9 cellular contexts compared by ENCODE assay signal in genomic region chr11:6610591-6610990, GRCh38. TPM values are rescaled to one million over a fixed set of nuclear protein-coding genes. Genes with fewer than 3 reads are reported as not detected.
DNase-seq lines count a peak whose midpoint lies in the region; ATAC-seq and TF ChIP-seq lines count a peak whose summit lies in the region.
"Had no signal": no experiment of that assay in that cellular context is flagged by ENCODE, and none has a peak within 500 bp of the region (broad histone marks: within the 10 kb centered on the region; RNA-seq: fewer than 3 reads in every experiment).

No MANE protein-coding gene starts in this region.

- peaks cover 25 to 44% of the 10 kb centered on the region in 2 experiments for H3K4me1 ChIP-seq in SK-N-SH (ENCODE audit: control insufficient read depth in 1 of 2, insufficient read depth in 2 of 2, low read depth in 1 of 2, low read length in 1 of 2)

- H3K9me3 Mint-ChIP-seq in activated T-helper 2 cell treated with anti-CD3 and anti-CD28 coated beads, Interferon-gamma antibody, Interleukin-2, Interleukin-4, amounts not matched to agents 10 μg/mL and 5 μg/mL and 100 μg/mL, durations not matched to agents 14 hours and 24 hours and 36 hours = no peaks in the 10 kb centered on the region
- no peaks in the 10 kb centered on the region for H3K9me3 Mint-ChIP-seq in immature natural killer cell
- H3K9me3 Mint-ChIP-seq in stimulated activated memory B cell treated with anti-CD40 and anti-IgM and Interleukin-4, amounts not matched to agents 10 μg/mL and 1 μg/mL and 100 μg/mL, for 72 hours = no peaks in the 10 kb centered on the region

- H3K79me2 ChIP-seq in SK-N-SH (ENCODE audit: insufficient read depth) = peaks cover 60% of the 10 kb centered on the region

- CTCF ChIA-PET in SK-N-SH (lab: Yijun Ruan, JAX) = interaction anchor here (2.0 to 2.5 kb wide), 2 partner anchors 73 to 78 kb away, joined by 4 to 18 read pairs; partner anchors contain the start of gene MRPL17

- peak overlapping the region; percentile 95 for H3K4me3 Mint-ChIP-seq in activated T-helper 2 cell treated with anti-CD3 and anti-CD28 coated beads, Interferon-gamma antibody, Interleukin-2, Interleukin-4, amounts not matched to agents 10 μg/mL and 5 μg/mL and 100 μg/mL, durations not matched to agents 14 hours and 24 hours and 36 hours (ENCODE audit: low read depth)
- peak overlapping the region; percentile 88 to 96 (median 90) for H3K4me3 Mint-ChIP-seq in immature natural killer cell
- peak overlapping the region; percentile 82 for H3K4me3 Mint-ChIP-seq in stimulated activated memory B cell treated with anti-CD40 and anti-IgM and Interleukin-4, amounts not matched to agents 10 μg/mL and 1 μg/mL and 100 μg/mL, for 72 hours

- peak overlapping the region in 1 of 2 experiments; percentile 94; a peak in 2 of 4 replicates for H3K27ac ChIP-seq in SK-N-SH (ENCODE audit: low read depth in 2 of 2, low read length in 1 of 2)

- H3K27ac Mint-ChIP-seq in activated T-helper 2 cell treated with anti-CD3 and anti-CD28 coated beads, Interferon-gamma antibody, Interleukin-2, Interleukin-4, amounts not matched to agents 10 μg/mL and 5 μg/mL and 100 μg/mL, durations not matched to agents 14 hours and 24 hours and 36 hours = no peak overlapping the region
- H3K27ac Mint-ChIP-seq in immature natural killer cell = peak overlapping the region in 2 of 6 donors; percentile 96
- no peak overlapping the region for H3K27ac Mint-ChIP-seq in stimulated activated memory B cell treated with anti-CD40 and anti-IgM and Interleukin-4, amounts not matched to agents 10 μg/mL and 1 μg/mL and 100 μg/mL, for 72 hours

- H3K9ac ChIP-seq in SK-N-SH = no peak overlapping the region; the same call in 1 of the 2 replicates

- no peaks in the 10 kb centered on the region for H3K27me3 ChIP-seq in SK-N-SH (ENCODE audit: insufficient read depth)

- no peaks in the 10 kb centered on the region; the same call in 1 of the 2 replicates for H4K20me1 ChIP-seq in SK-N-SH (ENCODE audit: insufficient read depth)

- DNase-seq in SK-N-SH (no peak), immature natural killer cell (no peak), RPMI8226 (no peak), DMS 273 (lab: John Stamatoyannopoulos, UW; ENCODE audit: unreplicated experiment) (no peak)
- no peak for DNase-seq in activated T-helper 2 cell treated with anti-CD3 and anti-CD28 coated beads, Interferon-gamma antibody, Interleukin-2, Interleukin-4, amounts not matched to agents 10 μg/mL and 5 μg/mL and 100 μg/mL, durations not matched to agents 14 hours and 24 hours and 36 hours (ENCODE audit: low spot score)
- DNase-seq: 8988T had no signal

- TF ChIP-seq EP300 in SK-N-SH (IDR thresholded peaks at IDR 0.05; ENCODE audit: borderline replicate concordance in 1 of 2, low read depth in 1 of 2, low read length in 1 of 2) = no peak

- peaks cover 30 to 54% of the 10 kb centered on the region in 2 experiments for H3K36me3 ChIP-seq in SK-N-SH (replicated peaks in 1 of 2; ENCODE audit: control insufficient read depth in 1 of 2, insufficient read depth in 2 of 2, low read length in 1 of 2)

- POLR2A ChIA-PET in SK-N-SH (lab: Yijun Ruan, JAX) = no interaction called here

- H3K9me3 ChIP-seq in SK-N-SH = no peaks in the 10 kb centered on the region

- no peak overlapping the region for H2AFZ ChIP-seq in SK-N-SH (ENCODE audit: low read depth)

- H3K9me2 ChIP-seq in SK-N-SH = no peaks in the 10 kb centered on the region

- peak overlapping the region; percentile 65 to 93; a peak in 3 of 4 replicates for H3K4me3 ChIP-seq in SK-N-SH (ENCODE audit: low read depth in 2 of 2, low read length in 1 of 2)

- WGBS in SK-N-SH (ENCODE audit: low lambda C conversion rate) = 93% methylated on average over 5 of the region's 6 CpGs

- TF ChIP-seq RAD21 in SK-N-SH (IDR thresholded peaks at IDR 0.05; ENCODE audit: low read length) = no peak

- peaks cover 60% of the 10 kb centered on the region for H3K36me3 Mint-ChIP-seq in activated T-helper 2 cell treated with anti-CD3 and anti-CD28 coated beads, Interferon-gamma antibody, Interleukin-2, Interleukin-4, amounts not matched to agents 10 μg/mL and 5 μg/mL and 100 μg/mL, durations not matched to agents 14 hours and 24 hours and 36 hours (ENCODE audit: low read depth)
- H3K36me3 Mint-ChIP-seq in immature natural killer cell = peaks cover 12 to 25% (median 17%) of the 10 kb centered on the region in 3 donors
- peaks cover 42% of the 10 kb centered on the region for H3K36me3 Mint-ChIP-seq in stimulated activated memory B cell treated with anti-CD40 and anti-IgM and Interleukin-4, amounts not matched to agents 10 μg/mL and 1 μg/mL and 100 μg/mL, for 72 hours

- no peaks in the 10 kb centered on the region for H3K27me3 Mint-ChIP-seq in activated T-helper 2 cell treated with anti-CD3 and anti-CD28 coated beads, Interferon-gamma antibody, Interleukin-2, Interleukin-4, amounts not matched to agents 10 μg/mL and 5 μg/mL and 100 μg/mL, durations not matched to agents 14 hours and 24 hours and 36 hours (ENCODE audit: low read depth)
- peaks cover 0 to 10% (median 5%) of the 10 kb centered on the region in 3 donors for H3K27me3 Mint-ChIP-seq in immature natural killer cell (ENCODE audit: low read depth in 3 of 3)
- no peaks in the 10 kb centered on the region for H3K27me3 Mint-ChIP-seq in stimulated activated memory B cell treated with anti-CD40 and anti-IgM and Interleukin-4, amounts not matched to agents 10 μg/mL and 1 μg/mL and 100 μg/mL, for 72 hours

- H3F3A ChIP-seq in SK-N-SH (replicated peaks; ENCODE audit: insufficient read depth) = peaks cover 57% of the 10 kb centered on the region

- no peak for TF ChIP-seq CTCF in SK-N-SH (IDR thresholded peaks at IDR 0.05)

- peaks cover 43% of the 10 kb centered on the region for H3K4me1 Mint-ChIP-seq in activated T-helper 2 cell treated with anti-CD3 and anti-CD28 coated beads, Interferon-gamma antibody, Interleukin-2, Interleukin-4, amounts not matched to agents 10 μg/mL and 5 μg/mL and 100 μg/mL, durations not matched to agents 14 hours and 24 hours and 36 hours (ENCODE audit: low read depth)
- H3K4me1 Mint-ChIP-seq in immature natural killer cell = peaks cover 20 to 22% of the 10 kb centered on the region in 2 donors
- H3K4me1 Mint-ChIP-seq in stimulated activated memory B cell treated with anti-CD40 and anti-IgM and Interleukin-4, amounts not matched to agents 10 μg/mL and 1 μg/mL and 100 μg/mL, for 72 hours = peaks cover 44% of the 10 kb centered on the region

- ATAC-seq in SK-N-SH treated with all-trans-retinoic acid at 6 μM for 48 hours (no peak), HG02610 (IDR thresholded peaks at IDR 0.05; ENCODE audit: unreplicated experiment) (no peak)
- no peak for ATAC-seq in stimulated activated memory B cell treated with anti-CD40 and anti-IgM and Interleukin-4, amounts not matched to agents 10 μg/mL and 1 μg/mL and 100 μg/mL, for 72 hours

- intact Hi-C loops in activated T-helper 2 cell treated with anti-CD3 and anti-CD28 coated beads, Interferon-gamma antibody, Interleukin-2, Interleukin-4, amounts not matched to agents 10 μg/mL and 5 μg/mL and 100 μg/mL, durations not matched to agents 14 hours and 24 hours and 36 hours (cut with micrococcal nuclease) = loop anchor here (10.0 kb wide), 2 partner anchors 196 to 376 kb away; partner anchors contain the start of genes APBB1, CNGA4 and FHIP1B

- peak overlapping the region; percentile 83 for H3K4me2 ChIP-seq in SK-N-SH

TF ChIP-seq in SK-N-SH treated with all-trans-retinoic acid at 6 μM for 48 hours, 23 proteins besides CTCF, POLR2A, EP300 and RAD21 (continues in another document):
- TF ChIP-seq ISL1 (CRISPR knock-in tag; IDR thresholded peaks at IDR 0.05) (no peak), OSR1 (CRISPR knock-in tag; IDR thresholded peaks at IDR 0.05) (no peak)

RNA-seq across cellular contexts. Expression of gene TAF10, which starts 1.4 kb away (rescaled TPM):
- polyA plus RNA-seq in SK-N-SH (2012; rRNA removed) = 163 and 213 TPM in 2 replicates
- 157 and 188 TPM in 2 replicates for polyA plus RNA-seq in SK-N-SH (2012; cell fraction: cytosol; rRNA removed)
- polyA plus RNA-seq in SK-N-SH (2012; cell fraction: nucleus; rRNA removed) = 180 and 245 TPM in 2 replicates
- 134 and 142 TPM in 2 replicates for total RNA-seq in activated T-helper 2 cell treated with anti-CD3 and anti-CD28 coated beads, Interferon-gamma antibody, Interleukin-2, Interleukin-4, amounts not matched to agents 10 μg/mL and 5 μg/mL and 100 μg/mL, durations not matched to agents 14 hours and 24 hours and 36 hours
- polyA plus RNA-seq in immature natural killer cell = 100 to 1,000 TPM; 329 to 365 (median 334) TPM

RNA-seq across cellular contexts. Expression of gene ILK, which starts 7.0 kb away (rescaled TPM):
- polyA plus RNA-seq in SK-N-SH (2012; rRNA removed) (241 and 268 TPM in 2 replicates), immature natural killer cell (100 to 1,000 TPM; 155 to 297 (median 193) TPM)
- 142 and 187 TPM in 2 replicates for polyA plus RNA-seq in SK-N-SH (2012; cell fraction: cytosol; rRNA removed)
- 370 and 429 TPM in 2 replicates for polyA plus RNA-seq in SK-N-SH (2012; cell fraction: nucleus; rRNA removed)
- 99.5 and 105 TPM in 2 replicates for total RNA-seq in activated T-helper 2 cell treated with anti-CD3 and anti-CD28 coated beads, Interferon-gamma antibody, Interleukin-2, Interleukin-4, amounts not matched to agents 10 μg/mL and 5 μg/mL and 100 μg/mL, durations not matched to agents 14 hours and 24 hours and 36 hours

RNA-seq across cellular contexts. Expression of gene RRP8, which starts 7.2 kb away (rescaled TPM):
- polyA plus RNA-seq in SK-N-SH (2012; rRNA removed) (7.8 and 8.6 TPM in 2 replicates), immature natural killer cell (10 to 100 TPM; 17.6 to 25.7 (median 18.3) TPM)
- 8.1 and 9.8 TPM in 2 replicates for polyA plus RNA-seq in SK-N-SH (2012; cell fraction: cytosol; rRNA removed)
- 16.9 and 18.8 TPM in 2 replicates for polyA plus RNA-seq in SK-N-SH (2012; cell fraction: nucleus; rRNA removed)
- total RNA-seq in activated T-helper 2 cell treated with anti-CD3 and anti-CD28 coated beads, Interferon-gamma antibody, Interleukin-2, Interleukin-4, amounts not matched to agents 10 μg/mL and 5 μg/mL and 100 μg/mL, durations not matched to agents 14 hours and 24 hours and 36 hours = 29.4 and 30.1 TPM in 2 replicates

RNA-seq across cellular contexts. Expression of gene TPP1, which starts 8.6 kb away (rescaled TPM):
- 94.0 and 105 TPM in 2 replicates for polyA plus RNA-seq in SK-N-SH (2012; rRNA removed)
- polyA plus RNA-seq in SK-N-SH (2012; cell fraction: cytosol; rRNA removed) = 81.8 and 90.2 TPM in 2 replicates
- polyA plus RNA-seq in SK-N-SH (2012; cell fraction: nucleus; rRNA removed) = 115 and 129 TPM in 2 replicates
- total RNA-seq in activated T-helper 2 cell treated with anti-CD3 and anti-CD28 coated beads, Interferon-gamma antibody, Interleukin-2, Interleukin-4, amounts not matched to agents 10 μg/mL and 5 μg/mL and 100 μg/mL, durations not matched to agents 14 hours and 24 hours and 36 hours = 36.2 and 39.1 TPM in 2 replicates
- polyA plus RNA-seq in immature natural killer cell = 100 to 1,000 TPM; 110 to 225 (median 167) TPM

RNA-seq across cellular contexts. Expression of gene DCHS1, which starts 45.0 kb away (rescaled TPM):
- 3.0 and 5.7 TPM in 2 replicates for polyA plus RNA-seq in SK-N-SH (2012; rRNA removed)
- polyA plus RNA-seq in SK-N-SH (2012; cell fraction: cytosol; rRNA removed) = 1.0 and 2.3 TPM in 2 replicates
- 8.8 and 12.0 TPM in 2 replicates for polyA plus RNA-seq in SK-N-SH (2012; cell fraction: nucleus; rRNA removed)
- total RNA-seq in activated T-helper 2 cell treated with anti-CD3 and anti-CD28 coated beads, Interferon-gamma antibody, Interleukin-2, Interleukin-4, amounts not matched to agents 10 μg/mL and 5 μg/mL and 100 μg/mL, durations not matched to agents 14 hours and 24 hours and 36 hours = 0.51 and 0.57 TPM in 2 replicates
- under 1 TPM in 2 of 3 donors, not detected in 1; 0.10 to 0.11 TPM for polyA plus RNA-seq in immature natural killer cell
